ENCODE assay signal across 19 cellular contexts in genomic region chr6:142374090-142374783, GRCh38.
DNase-seq lines count a peak whose midpoint lies in the region; ATAC-seq and TF ChIP-seq lines count a peak whose summit lies in the region.
"Had no signal": no experiment of that assay in that cellular context is flagged by ENCODE, and none has a peak within 500 bp of the region (broad histone marks: within the 10 kb centered on the region; RNA-seq: fewer than 3 reads in every experiment).

No MANE protein-coding gene starts in this region.

- no peak overlapping the region for H3K4me3 ChIP-seq in AG04450 (ENCODE audit: low read depth, low read length)
- H3K4me3 ChIP-seq in HUES48 (ENCODE audit: low read depth, low read length) = no peak overlapping the region
- H3K4me3 ChIP-seq in brain microvascular endothelial cell (ENCODE audit: low read depth, low read length) = no peak overlapping the region
- H3K4me3 ChIP-seq in mesenchymal stem cell (ENCODE audit: insufficient read depth in 1 of 2, low read depth in 1 of 2, low read length in 2 of 2) = no peak overlapping the region
- H3K4me3 ChIP-seq: dorsolateral prefrontal cortex, HAP-1, ovary had no signal

- peak overlapping the region in 1 of 2 experiments; percentile 98 for H2BK12ac ChIP-seq in mesenchymal stem cell (ENCODE audit: low read length in 2 of 2)

- H3K79me1 ChIP-seq in mesenchymal stem cell (replicated peaks; ENCODE audit: low read length, poor library complexity, severe bottlenecking) = no peaks in the 10 kb centered on the region

- peak overlapping the region; percentile 77 to 84 for H3K18ac ChIP-seq in mesenchymal stem cell (ENCODE audit: low read depth in 1 of 2, low read length in 2 of 2)

- no peak overlapping the region for H2AFZ ChIP-seq in mesenchymal stem cell (ENCODE audit: low read depth, low read length)

- H4K91ac ChIP-seq in mesenchymal stem cell (ENCODE audit: low read length) = peak overlapping the region; percentile 46

- peak overlapping the region in 1 of 2 experiments; percentile 61 for H3K4ac ChIP-seq in mesenchymal stem cell (ENCODE audit: low read depth in 1 of 2, low read length in 2 of 2)

- H3K4me2 ChIP-seq in mesenchymal stem cell (ENCODE audit: low read length, poor library complexity, severe bottlenecking) = no peak overlapping the region

- ATAC-seq in HG02678 (IDR thresholded peaks at IDR 0.05; ENCODE audit: unreplicated experiment) (no peak), HG03095 (IDR thresholded peaks at IDR 0.05; ENCODE audit: unreplicated experiment) (no peak)
- ATAC-seq: activated CD4-positive, CD25-positive, alpha-beta regulatory T cell treated with anti-CD3 and anti-CD28 coated beads, Interleukin-2, amount 50 U/mL, for 24 hours; stimulated activated naive CD8-positive, alpha-beta T cell treated with anti-CD3 and anti-CD28 coated beads, Interleukin-15, Interleukin-2, amounts not matched to agents 100 U/mL and 50 U/mL, for 24 hours; T-cell had no signal

- no peak overlapping the region for H3K23ac ChIP-seq in mesenchymal stem cell (ENCODE audit: low read length in 2 of 2)

- DNase-seq in AG04450 (ENCODE audit: low read depth, low spot score) = no peak
- DNase-seq in brain microvascular endothelial cell = no peak
- DNase-seq in mesenchymal stem cell = peak; percentile 43
- DNase-seq in CD1c-positive myeloid dendritic cell (ENCODE audit: extremely low spot score) = no peak
- no peak for DNase-seq in T-helper 9 cell
- DNase-seq: activated CD8-positive, alpha-beta memory T cell treated with anti-CD3 and anti-CD28 coated beads, Interleukin-2, amount 50 U/mL, for 4 hours; activated naive CD4-positive, alpha-beta T cell treated with Interleukin-2 at 50 U/mL for 16 hours; dorsolateral prefrontal cortex; KG1; NCI-H1436; NCI-H446; ovary; stimulated activated naive CD8-positive, alpha-beta T cell treated with anti-CD3 and anti-CD28 coated beads, Interleukin-15, Interleukin-2, amounts not matched to agents 100 U/mL and 50 U/mL, for 24 hours; T-cell had no signal

- peak overlapping the region; percentile 97 for H2AK5ac ChIP-seq in mesenchymal stem cell (ENCODE audit: low read length, severe bottlenecking)

- H3K36me3 ChIP-seq in HUES48 (ENCODE audit: control insufficient read depth, insufficient read depth, low read length) (no peaks in the 10 kb centered on the region), brain microvascular endothelial cell (replicated peaks) (no peaks in the 10 kb centered on the region), mesenchymal stem cell (ENCODE audit: control insufficient read depth in 1 of 2, insufficient read depth in 2 of 2, low read depth in 1 of 2, low read length in 2 of 2) (no peaks in the 10 kb centered on the region)
- H3K36me3 ChIP-seq: HAP-1, ovary had no signal

- H3K9ac ChIP-seq in HUES48 (ENCODE audit: low read depth, low read length) = no peak overlapping the region
- H3K9ac ChIP-seq in mesenchymal stem cell (ENCODE audit: low read length) = no peak overlapping the region

- no peaks in the 10 kb centered on the region for H3K9me3 ChIP-seq in AG04450 (ENCODE audit: control insufficient read depth, insufficient read depth, low read length)
- no peaks in the 10 kb centered on the region for H3K9me3 ChIP-seq in HUES48 (ENCODE audit: control insufficient read depth, insufficient read depth, low read length)
- H3K9me3 ChIP-seq in mesenchymal stem cell (ENCODE audit: control insufficient read depth, low read length) = no peaks in the 10 kb centered on the region
- H3K9me3 ChIP-seq: HAP-1, ovary had no signal

- CTCF ChIA-PET in AG04450 (lab: Charles Lee) = interaction anchor here (0.7 to 2.0 kb wide), 4 partner anchors 13 to 218 kb away, joined by 3 to 6 read pairs (median 4); no protein-coding TSS in a partner anchor

- 44% methylated on average over 1 of the region's 4 CpGs for WGBS in mesenchymal stem cell

- H3K27me3 ChIP-seq in AG04450 (ENCODE audit: control insufficient read depth, insufficient read depth, low read length) (no peaks in the 10 kb centered on the region), HUES48 (ENCODE audit: control insufficient read depth, insufficient read depth, low read length) (no peaks in the 10 kb centered on the region), brain microvascular endothelial cell (replicated peaks) (no peaks in the 10 kb centered on the region), mesenchymal stem cell (ENCODE audit: control insufficient read depth in 1 of 2, insufficient read depth in 1 of 2, low read length in 2 of 2) (no peaks in the 10 kb centered on the region)
- H3K27me3 ChIP-seq: dorsolateral prefrontal cortex, ovary had no signal

- peaks cover 25% of the 10 kb centered on the region for H3K4me1 ChIP-seq in HUES48 (ENCODE audit: control insufficient read depth, insufficient read depth, low read length)
- H3K4me1 ChIP-seq in mesenchymal stem cell (ENCODE audit: control insufficient read depth, insufficient read depth, low read depth, low read length) = peaks cover 3% of the 10 kb centered on the region

- peak overlapping the region; percentile 97 for H2BK5ac ChIP-seq in mesenchymal stem cell (ENCODE audit: low read depth, low read length, poor library complexity, severe bottlenecking)

- in situ Hi-C loops in brain microvascular endothelial cell (cut with HindIII; ENCODE audit: low pct_ligation_motif_present, low sequenced_read_pairs) = no loop called here

- TF ChIP-seq CTCF in AG04450 (IDR thresholded peaks at IDR 0.05; ENCODE audit: low read depth, low read length) (no peak), brain microvascular endothelial cell (IDR thresholded peaks at IDR 0.05; ENCODE audit: low read depth, low read length, missing control alignments) (no peak)

- H2BK15ac ChIP-seq in mesenchymal stem cell (ENCODE audit: low read depth, poor library complexity, severe bottlenecking) = no peak overlapping the region

- H3K14ac ChIP-seq in mesenchymal stem cell (ENCODE audit: low read length in 2 of 2) = no peak overlapping the region

- POLR2A ChIA-PET in AG04450 (lab: Yijun Ruan, JAX) = no interaction called here

- H3K27ac ChIP-seq in AG04450 (ENCODE audit: low read depth, low read length) = peak overlapping the region; percentile 25
- peak overlapping the region; percentile 46 for H3K27ac ChIP-seq in HUES48 (ENCODE audit: low read depth, low read length)
- H3K27ac ChIP-seq in brain microvascular endothelial cell = peak overlapping the region; percentile 73
- peak overlapping the region; percentile 92 for H3K27ac ChIP-seq in mesenchymal stem cell (ENCODE audit: low read length, poor library complexity, severe bottlenecking)
- H3K27ac ChIP-seq: dorsolateral prefrontal cortex, ovary had no signal

- H4K8ac ChIP-seq in mesenchymal stem cell (ENCODE audit: low read length) = no peak overlapping the region

- peak overlapping the region; percentile 93 for H2BK120ac ChIP-seq in mesenchymal stem cell (ENCODE audit: low read depth, low read length)

Comparison
In these comparisons a context has a peak if more than half of its experiments do, and no peak if none do; other contexts are left out.
1. H3K27ac ChIP-seq: peak in every context shown above with its lines; median percentile 92 in mesenchymal stem cell; 73 in brain microvascular endothelial cell; 46 in HUES48; 25 in AG04450.